ENCODE assay signal across 9 cellular contexts in genomic region chr6:167907837-167908681, GRCh38.
DNase-seq lines count a peak whose midpoint lies in the region; ATAC-seq and TF ChIP-seq lines count a peak whose summit lies in the region.
"Had no signal": no experiment of that assay in that cellular context is flagged by ENCODE, and none has a peak within 500 bp of the region (broad histone marks: within the 10 kb centered on the region; RNA-seq: fewer than 3 reads in every experiment).

No MANE protein-coding gene starts in this region.

- H3K4me1 Mint-ChIP-seq in activated naive CD8-positive, alpha-beta T cell treated with anti-CD3 and anti-CD28 coated beads, Interleukin-2, amount 50 U/mL, for 24 hours: no peaks in the 10 kb centered on the region
- H3K4me1 Mint-ChIP-seq: activated naive CD8-positive, alpha-beta T cell treated with anti-CD3 and anti-CD28 coated beads, Interleukin-2, amount 10 ng/mL, durations not matched to agents 7 days and 5 days had no signal

- H3K9ac ChIP-seq in liver (ENCODE audit: low read depth in 1 of 2, low read length in 2 of 2): no peak overlapping the region

- no peak overlapping the region for H3K4me3 Mint-ChIP-seq in activated naive CD8-positive, alpha-beta T cell treated with anti-CD3 and anti-CD28 coated beads, Interleukin-2, amount 50 U/mL, for 24 hours
- H3K4me3 Mint-ChIP-seq: activated naive CD8-positive, alpha-beta T cell treated with anti-CD3 and anti-CD28 coated beads, Interleukin-2, amount 10 ng/mL, durations not matched to agents 7 days and 5 days had no signal

- peak; percentile 77 for TF ChIP-seq CTCF in C4-2B (conservative IDR thresholded peaks at IDR 0.05)
- peak; percentile 55 for TF ChIP-seq CTCF in astrocyte of the spinal cord (IDR thresholded peaks at IDR 0.05; ENCODE audit: low read depth, low read length)
- peak; percentile 55 for TF ChIP-seq CTCF in liver (IDR thresholded peaks at IDR 0.05; ENCODE audit: low read depth, low read length, missing input control)

- no peaks in the 10 kb centered on the region for H3K36me3 Mint-ChIP-seq in activated naive CD8-positive, alpha-beta T cell treated with anti-CD3 and anti-CD28 coated beads, Interleukin-2, amount 50 U/mL, for 24 hours (ENCODE audit: low read depth)

- H3K9me3 ChIP-seq in liver (ENCODE audit: control insufficient read depth in 4 of 4, low read length in 3 of 4): no peaks in the 10 kb centered on the region

- H3K27ac ChIP-seq in C4-2B (no peak overlapping the region), liver (ENCODE audit: low read depth in 1 of 2, low read length in 2 of 2) (peak overlapping the region in 1 of 2 donors; percentile 17)

- H3K4me1 ChIP-seq in liver (ENCODE audit: control insufficient read depth in 4 of 4, insufficient read depth in 4 of 4, low read length in 3 of 4): peaks cover 0 to 24% (median 6%) of the 10 kb centered on the region in 4 donors

- in situ Hi-C loops in astrocyte of the spinal cord (cut with HindIII; ENCODE audit: low sequenced_read_pairs): no loop called here

- no peak for ATAC-seq in activated naive CD8-positive, alpha-beta T cell treated with anti-CD3 and anti-CD28 coated beads, Interleukin-2, amount 50 U/mL, for 24 hours

- H3K27ac Mint-ChIP-seq in activated naive CD8-positive, alpha-beta T cell treated with anti-CD3 and anti-CD28 coated beads, Interleukin-2, amount 50 U/mL, for 24 hours: no peak overlapping the region
- H3K27ac Mint-ChIP-seq: activated naive CD8-positive, alpha-beta T cell treated with anti-CD3 and anti-CD28 coated beads, Interleukin-2, amount 10 ng/mL, durations not matched to agents 7 days and 5 days had no signal

- DNase-seq in LoVo (ENCODE audit: low spot score) (peak; percentile 6), astrocyte of the spinal cord (ENCODE audit: low read depth, low spot score) (peak; percentile 28), COR-L47 (lab: John Stamatoyannopoulos, UW) (no peak), activated gamma-delta T cell treated with Interleukin-2 at 50 U/mL for 16 hours (no peak)
- no peak for DNase-seq in activated CD8-positive, alpha-beta memory T cell treated with anti-CD3 and anti-CD28 coated beads, Interleukin-2, amount 50 U/mL, for 4 hours
- DNase-seq in activated naive CD8-positive, alpha-beta T cell treated with anti-CD3 and anti-CD28 coated beads, Interleukin-2, amount 50 U/mL, for 24 hours: no peak
- DNase-seq: activated naive CD8-positive, alpha-beta T cell treated with anti-CD3 and anti-CD28 coated beads, Interleukin-2, amount 10 ng/mL, durations not matched to agents 7 days and 5 days had no signal

- H3K4me3 ChIP-seq in astrocyte of the spinal cord (ENCODE audit: low read depth, low read length) (no peak overlapping the region), liver (ENCODE audit: low read depth in 1 of 3, low read length in 3 of 3) (no peak overlapping the region)

- no peaks in the 10 kb centered on the region for H3K9me3 Mint-ChIP-seq in activated naive CD8-positive, alpha-beta T cell treated with anti-CD3 and anti-CD28 coated beads, Interleukin-2, amount 50 U/mL, for 24 hours
- H3K9me3 Mint-ChIP-seq: activated naive CD8-positive, alpha-beta T cell treated with anti-CD3 and anti-CD28 coated beads, Interleukin-2, amount 10 ng/mL, durations not matched to agents 7 days and 5 days had no signal

- peak; percentile 87 to 89 for TF ChIP-seq RAD21 in liver (IDR thresholded peaks at IDR 0.05)

- H3K27me3 ChIP-seq in liver (ENCODE audit: control insufficient read depth in 4 of 4, insufficient read depth in 4 of 4, low read length in 3 of 4): no peaks in the 10 kb centered on the region

- peaks cover 4 to 17% (median 12%) of the 10 kb centered on the region in 4 donors for H3K36me3 ChIP-seq in liver (ENCODE audit: control insufficient read depth in 4 of 4, insufficient read depth in 3 of 4, low read depth in 1 of 4, low read length in 3 of 4)

- WGBS in liver: 52% methylated on average over 7 of the region's 7 CpGs

- no peaks in the 10 kb centered on the region for H3K27me3 Mint-ChIP-seq in activated naive CD8-positive, alpha-beta T cell treated with anti-CD3 and anti-CD28 coated beads, Interleukin-2, amount 50 U/mL, for 24 hours
- H3K27me3 Mint-ChIP-seq: activated naive CD8-positive, alpha-beta T cell treated with anti-CD3 and anti-CD28 coated beads, Interleukin-2, amount 10 ng/mL, durations not matched to agents 7 days and 5 days had no signal

TF ChIP-seq in liver, 16 proteins besides CTCF, POLR2A, EP300 and RAD21:
- TF ChIP-seq TAF1 (conservative IDR thresholded peaks at IDR 0.05): no peak
- TF ChIP-seq JUND (IDR thresholded peaks at IDR 0.05): no peak
- no peak for TF ChIP-seq EGR1 (IDR thresholded peaks at IDR 0.05; ENCODE audit: low read depth in 2 of 2)
- TF ChIP-seq RXRA (IDR thresholded peaks at IDR 0.05): no peak
- peak in 1 of 2 donors; percentile 8 for TF ChIP-seq HNF4A (conservative IDR thresholded peaks at IDR 0.05)
- TF ChIP-seq, protein P1, sequence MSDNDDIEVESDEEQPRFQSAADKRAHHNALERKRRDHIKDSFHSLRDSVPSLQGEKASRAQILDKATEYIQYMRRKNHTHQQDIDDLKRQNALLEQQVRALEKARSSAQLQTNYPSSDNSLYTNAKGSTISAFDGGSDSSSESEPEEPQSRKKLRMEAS (IDR thresholded peaks at IDR 0.05): no peak

Comparison
In these comparisons a context has a peak if more than half of its experiments do, and no peak if none do; other contexts are left out.
1. DNase-seq: peak in LoVo (single experiment) and astrocyte of the spinal cord (single experiment); none in activated CD8-positive, alpha-beta memory T cell treated with anti-CD3 and anti-CD28 coated beads, Interleukin-2, amount 50 U/mL, for 4 hours (single experiment), COR-L47 (single experiment), activated gamma-delta T cell treated with Interleukin-2 at 50 U/mL for 16 hours (single experiment) and activated naive CD8-positive, alpha-beta T cell treated with anti-CD3 and anti-CD28 coated beads, Interleukin-2, amount 50 U/mL, for 24 hours (single experiment).
2. Peak in every context shown above with its lines, with median percentiles within 50 percentile points of each other: CTCF ChIP-seq.